18 cellular contexts compared by ENCODE assay signal in genomic region chr13:29582171-29582570, GRCh38. TPM values are rescaled to one million over a fixed set of nuclear protein-coding genes. Genes with fewer than 3 reads are reported as not detected.
DNase-seq lines count a peak whose midpoint lies in the region; ATAC-seq, FAIRE-seq and TF ChIP-seq lines count a peak whose summit lies in the region.
"Had no signal": no experiment of that assay in that cellular context is flagged by ENCODE, and none has a peak within 500 bp of the region (broad histone marks: within the 10 kb centered on the region; RNA-seq: fewer than 3 reads in every experiment).

No MANE protein-coding gene starts in this region.

- H3K4me2 ChIP-seq in IMR-90 (ENCODE audit: low read depth, low read length) = no peak overlapping the region
- H3K4me2 ChIP-seq in GM12878 (ENCODE audit: control insufficient read depth, insufficient read depth) = no peak overlapping the region
- H3K4me2 ChIP-seq in trophoblast cell (ENCODE audit: low read length) = no peak overlapping the region
- no peak overlapping the region for H3K4me2 ChIP-seq in Karpas-422 (ENCODE audit: low read depth, low read length, poor library complexity, severe bottlenecking)

- no peaks in the 10 kb centered on the region for H3K27me3 ChIP-seq in IMR-90 (ENCODE audit: control insufficient read depth, insufficient read depth, low read length)
- no peaks in the 10 kb centered on the region for H3K27me3 ChIP-seq in GM12878 (replicated peaks in 1 of 2; ENCODE audit: control insufficient read depth in 2 of 2, insufficient read depth in 2 of 2, low read length in 1 of 2)
- no peaks in the 10 kb centered on the region for H3K27me3 ChIP-seq in heart left ventricle
- no peaks in the 10 kb centered on the region for H3K27me3 ChIP-seq in trophoblast cell (ENCODE audit: insufficient read depth, low read length)
- H3K27me3 ChIP-seq in Karpas-422 (ENCODE audit: low read length) = no peaks in the 10 kb centered on the region
- H3K27me3 ChIP-seq: breast epithelium, esophagus muscularis mucosa had no signal

- SMC1A ChIA-PET in GM12878 (lab: Charles Lee; ENCODE audit: uncharacterized antibody, unreplicated experiment) = no interaction called here

- H3K4me3 ChIP-seq in IMR-90 (ENCODE audit: insufficient read depth, low read depth, low read length) (no peak overlapping the region), GM12878 (no peak overlapping the region), heart left ventricle (no peak overlapping the region), trophoblast cell (ENCODE audit: low read depth, low read length) (no peak overlapping the region), Karpas-422 (ENCODE audit: low read length) (no peak overlapping the region)
- H3K4me3 ChIP-seq: breast epithelium, esophagus muscularis mucosa, psoas muscle, thoracic aorta had no signal

- H2AFZ ChIP-seq in IMR-90 (replicated peaks; ENCODE audit: low read length, poor library complexity) = no peak overlapping the region
- no peak overlapping the region for H2AFZ ChIP-seq in GM12878 (ENCODE audit: control insufficient read depth, low read depth, low read length)
- H2AFZ ChIP-seq in trophoblast cell (ENCODE audit: insufficient read depth, low read length, poor library complexity) = no peak overlapping the region
- H2AFZ ChIP-seq in Karpas-422 (ENCODE audit: low read length) = no peak overlapping the region

- no peak for TF ChIP-seq RAD21 in IMR-90 (IDR thresholded peaks at IDR 0.05; ENCODE audit: low read length)
- TF ChIP-seq RAD21 in GM12878 (IDR thresholded peaks at IDR 0.05; ENCODE audit: insufficient read depth, low read depth, low read length) = no peak

- peaks cover 41% of the 10 kb centered on the region for H3K9me1 ChIP-seq in IMR-90 (ENCODE audit: insufficient read depth, low read length)

- no peak for FAIRE-seq in GM12878 (lab: Jason Lieb, UNC)

- H3K23ac ChIP-seq in IMR-90 (ENCODE audit: low read depth, low read length) (peak overlapping the region; percentile 29; the same call in 1 of the 2 replicates), trophoblast cell (ENCODE audit: low read length) (no peak overlapping the region)

- 78% methylated on average over 3 of the region's 10 CpGs; no CpG with 5 or more reads in 1 of the 2 experiments for WGBS in IMR-90 (ENCODE audit: extremely low coverage in 2 of 2, insufficient read length in 1 of 2), 2 experiments
- WGBS in GM12878 (ENCODE audit: insufficient coverage, insufficient replicate concordance, low lambda C conversion rate, missing lambda C conversion rate) = 89% methylated on average over 10 of the region's 10 CpGs
- WGBS in heart left ventricle, 4 donors = 33 to 66% (median 42%) methylated on average over 10 of the region's 10 CpGs
- no CpG with 5 or more reads among the region's 10 CpGs for WGBS in trophoblast cell (ENCODE audit: extremely low coverage, insufficient coverage, insufficient read length)

- TF ChIP-seq EP300 in GM12878 (IDR thresholded peaks at IDR 0.05; ENCODE audit: borderline replicate concordance in 1 of 2, control insufficient read depth in 1 of 2, low read depth in 2 of 2, low read length in 2 of 2) = no peak

- intact Hi-C loops in IMR-90 (cut with micrococcal nuclease) = no loop called here
- intact Hi-C loops in GM12878 (cut with micrococcal nuclease; ENCODE audit: unreplicated experiment) = no loop called here
- intact Hi-C loops in heart left ventricle (cut with DNase I) = loop anchor here in 1 of 10 donors (10.0 kb wide), 1 partner anchor 533 kb away; no protein-coding TSS in a partner anchor

- no peak overlapping the region for H2BK15ac ChIP-seq in IMR-90 (ENCODE audit: low read depth, low read length)

- ATAC-seq in IMR-90 (ENCODE audit: low read depth) (no peak), GM12878 (no peak), heart left ventricle (peak; percentile 77 to 90 (median 84)), GM21526 (IDR thresholded peaks at IDR 0.05; ENCODE audit: low FRiP score, unreplicated experiment) (no peak), GM19395 (IDR thresholded peaks at IDR 0.05; ENCODE audit: unreplicated experiment) (no peak)
- ATAC-seq: natural killer cell, psoas muscle had no signal

- H4K5ac ChIP-seq in IMR-90 (ENCODE audit: low read depth, low read length) = no peak overlapping the region

- H3K9ac ChIP-seq in IMR-90 (ENCODE audit: low read depth, low read length) (no peak overlapping the region), GM12878 (ENCODE audit: control insufficient read depth, insufficient read depth, low read length) (no peak overlapping the region), trophoblast cell (ENCODE audit: low read length) (no peak overlapping the region), Karpas-422 (ENCODE audit: low read length) (no peak overlapping the region)

- in situ Hi-C loops in IMR-90 (cut with MboI; ENCODE audit: low sequenced_read_pairs) (no loop called here), GM12878 (cut with MboI) (no loop called here)

- H4K20me1 ChIP-seq in IMR-90 (ENCODE audit: insufficient read depth, low read length) = peaks cover 98% of the 10 kb centered on the region
- peaks cover 3% of the 10 kb centered on the region for H4K20me1 ChIP-seq in GM12878 (ENCODE audit: control insufficient read depth, insufficient read depth)
- H4K20me1 ChIP-seq in Karpas-422 (ENCODE audit: insufficient read depth, low read depth, low read length) = peaks cover 73% of the 10 kb centered on the region

- TF ChIP-seq POLR2A in IMR-90 (IDR thresholded peaks at IDR 0.05; ENCODE audit: low read depth, low read length) (no peak), GM12878 (IDR thresholded peaks at IDR 0.05; ENCODE audit: low read depth, low read length) (peak; percentile 30; the same call in 1 of the 2 replicates), heart left ventricle (IDR thresholded peaks at IDR 0.05) (no peak)

- H3K27ac ChIP-seq in IMR-90 (ENCODE audit: insufficient read depth, low read length) (no peak overlapping the region), GM12878 (ENCODE audit: control insufficient read depth, insufficient read depth) (no peak overlapping the region), heart left ventricle (no peak overlapping the region), trophoblast cell (ENCODE audit: low read depth, low read length) (no peak overlapping the region), Karpas-422 (ENCODE audit: low read length) (no peak overlapping the region)
- H3K27ac ChIP-seq: breast epithelium, esophagus muscularis mucosa, psoas muscle, thoracic aorta had no signal

- no peak overlapping the region for H2BK12ac ChIP-seq in trophoblast cell (ENCODE audit: low read length)

- H3K79me1 ChIP-seq in IMR-90 (ENCODE audit: low read depth in 1 of 2, low read length in 2 of 2) (peaks cover 20 to 85% of the 10 kb centered on the region in 2 experiments), trophoblast cell (ENCODE audit: low read length) (no peaks in the 10 kb centered on the region)

- no peak overlapping the region for H4K8ac ChIP-seq in IMR-90 (ENCODE audit: low read depth in 2 of 2, low read length in 2 of 2)
- H4K8ac ChIP-seq in trophoblast cell (ENCODE audit: low read depth, low read length) = no peak overlapping the region

- no TSS peak for BruUV-seq in IMR-90 (replicated peaks; lab: Mats Ljungman, UMichigan)
- no TSS peak for BruUV-seq in GM12878 (replicated peaks; lab: Mats Ljungman, UMichigan)

- CTCF ChIA-PET in IMR-90 (lab: Yijun Ruan, JAX) (no interaction called here), GM12878 (lab: Yijun Ruan, JAX) (interaction anchor here (0.9 to 1.0 kb wide), 2 partner anchors 9 to 17 kb away, joined by 3 read pairs; no protein-coding TSS in a partner anchor)

- H3K4ac ChIP-seq in IMR-90 (ENCODE audit: low read depth, low read length) (no peak overlapping the region), trophoblast cell (ENCODE audit: low read depth, low read length) (peak overlapping the region; percentile 68)

- dilution Hi-C loops in IMR-90 (cut with HindIII; ENCODE audit: low sequenced_read_pairs, unreplicated experiment) = no loop called here

- peak overlapping the region; percentile 14; the same call in 1 of the 2 replicates for H2AK5ac ChIP-seq in IMR-90 (ENCODE audit: low read depth, low read length)
- H2AK5ac ChIP-seq in trophoblast cell (ENCODE audit: low read length) = no peak overlapping the region

- H3K36me3 ChIP-seq in IMR-90 (ENCODE audit: control insufficient read depth, insufficient read depth, low read length) (peaks cover 5% of the 10 kb centered on the region), GM12878 (ENCODE audit: control insufficient read depth in 2 of 2, insufficient read depth in 2 of 2, low read length in 1 of 2) (peaks cover 0 to 4% of the 10 kb centered on the region in 2 experiments; a peak in 2 of 4 replicates), heart left ventricle (no peaks in the 10 kb centered on the region), trophoblast cell (ENCODE audit: control insufficient read depth in 1 of 2, insufficient read depth in 2 of 2, low read length in 2 of 2) (peaks cover 0 to 2% of the 10 kb centered on the region in 2 experiments), Karpas-422 (ENCODE audit: insufficient read depth, low read length) (0 out of 2 replicates have a peak, but pooled peaks cover 4% of the 10 kb centered on the region)
- H3K36me3 ChIP-seq: breast epithelium, esophagus muscularis mucosa, thoracic aorta had no signal

- H2BK120ac ChIP-seq in IMR-90 (ENCODE audit: low read depth, low read length) (no peak overlapping the region), trophoblast cell (ENCODE audit: insufficient read depth, low read length, poor library complexity) (no peak overlapping the region)

- H2BK5ac ChIP-seq in IMR-90 (ENCODE audit: low read depth, low read length, poor library complexity, severe bottlenecking) = no peak overlapping the region
- H2BK5ac ChIP-seq in trophoblast cell (ENCODE audit: low read depth, low read length, poor library complexity) = no peak overlapping the region

- H2BK20ac ChIP-seq in IMR-90 (ENCODE audit: low read depth, low read length) = no peak overlapping the region

- no peak for DNase-seq in IMR-90
- no peak for DNase-seq in GM12878 (ENCODE audit: low read depth, low spot score)
- DNase-seq in heart left ventricle = peak; percentile 42 to 82 (median 70)
- no peak for DNase-seq in trophoblast cell
- no peak for DNase-seq in Karpas-422
- no peak for DNase-seq in effector CD8-positive, alpha-beta T cell (lab: John Stamatoyannopoulos, UW)
- DNase-seq: glutamatergic neuron; immature natural killer cell; natural killer cell; NCI-H1092 treated with DMSO at 0.1 percent for 48 hours; NCI-H524; psoas muscle; stimulated activated CD4-positive, alpha-beta T cell treated with anti-CD3 and anti-CD28 coated beads, Interleukin-12 subunit alpha, Interleukin-12 subunit beta, amount 100 ng/mL, for 4 hours had no signal

- H4K12ac ChIP-seq in trophoblast cell (ENCODE audit: low read depth, low read length) = no peak overlapping the region

- POLR2A ChIA-PET in IMR-90 (lab: Charles Lee; ENCODE audit: unreplicated experiment) (no interaction called here), GM12878 (lab: Charles Lee) (interaction anchor here (0.8 kb wide), 1 partner anchor 7 kb away, joined by 6 read pairs; no protein-coding TSS in a partner anchor)

- H3K56ac ChIP-seq in IMR-90 (ENCODE audit: extremely low read depth, insufficient read depth, low read length) = no peak overlapping the region

- H3K4me1 ChIP-seq in IMR-90 (ENCODE audit: control insufficient read depth, insufficient read depth, low read length) (peaks cover 14% of the 10 kb centered on the region), GM12878 (ENCODE audit: control insufficient read depth, insufficient read depth, low read length) (peaks cover 5% of the 10 kb centered on the region; the same call in 1 of the 2 replicates), heart left ventricle (peaks cover 0 to 48% (median 14%) of the 10 kb centered on the region in 12 donors), trophoblast cell (ENCODE audit: control insufficient read depth in 1 of 2, insufficient read depth in 2 of 2, low read length in 2 of 2) (peaks cover 9% of the 10 kb centered on the region in 2 experiments), Karpas-422 (ENCODE audit: low read length) (peaks cover 35% of the 10 kb centered on the region)
- H3K4me1 ChIP-seq: breast epithelium, psoas muscle had no signal

- H3K9me3 ChIP-seq in IMR-90 (ENCODE audit: control insufficient read depth, insufficient read depth, low read length) (no peaks in the 10 kb centered on the region), GM12878 (replicated peaks; ENCODE audit: control insufficient read depth, insufficient read depth, low read length) (no peaks in the 10 kb centered on the region), heart left ventricle (no peaks in the 10 kb centered on the region), trophoblast cell (ENCODE audit: insufficient read depth, low read depth, low read length) (no peaks in the 10 kb centered on the region), Karpas-422 (ENCODE audit: low read length) (no peaks in the 10 kb centered on the region)
- H3K9me3 ChIP-seq: breast epithelium, esophagus muscularis mucosa, psoas muscle, thoracic aorta had no signal

- H3K18ac ChIP-seq in IMR-90 (ENCODE audit: low read depth, low read length) (no peak overlapping the region), trophoblast cell (ENCODE audit: low read length) (no peak overlapping the region)

- peaks cover 85% of the 10 kb centered on the region for H3K79me2 ChIP-seq in GM12878 (ENCODE audit: control insufficient read depth, insufficient read depth, low read length)
- H3K79me2 ChIP-seq in trophoblast cell (ENCODE audit: control insufficient read depth, insufficient read depth, low read length, poor library complexity) = peaks cover 3% of the 10 kb centered on the region
- H3K79me2 ChIP-seq in Karpas-422 (ENCODE audit: low read length) = peaks cover 100% of the 10 kb centered on the region

- H3K9me2 ChIP-seq in Karpas-422 (replicated peaks; ENCODE audit: insufficient read depth, low read length) = no peaks in the 10 kb centered on the region

- no peak overlapping the region for H2AK9ac ChIP-seq in IMR-90 (replicated peaks; ENCODE audit: low read depth, low read length, poor library complexity)

- TF ChIP-seq CTCF in IMR-90 (conservative IDR thresholded peaks at IDR 0.05; ENCODE audit: low read depth, low read length) (no peak), GM12878 (IDR thresholded peaks at IDR 0.05 in 2 of 3, conservative IDR thresholded peaks at IDR 0.05 in 1 of 3; ENCODE audit: control insufficient read depth in 2 of 3, extremely low read depth in 1 of 3, insufficient read depth in 1 of 3, low read depth in 3 of 3, low read length in 3 of 3) (no peak), heart left ventricle (IDR thresholded peaks at IDR 0.05) (no peak)

- RAD21 ChIA-PET in GM12878 (lab: Charles Lee; ENCODE audit: unreplicated experiment) = no interaction called here

- no peak overlapping the region for H4K91ac ChIP-seq in IMR-90 (ENCODE audit: insufficient read depth, low read depth, low read length)
- H4K91ac ChIP-seq in trophoblast cell (ENCODE audit: low read depth, low read length) = no peak overlapping the region

- H3K14ac ChIP-seq in IMR-90 (replicated peaks; ENCODE audit: low read depth, low read length) (no peak overlapping the region), trophoblast cell (ENCODE audit: low read length) (no peak overlapping the region)

RNA-seq across cellular contexts. Expression of gene SLC7A1, which starts 13.3 kb away (rescaled TPM):
- total RNA-seq in IMR-90 (2012; rRNA removed) (9.7 and 10.3 TPM in 2 replicates), GM12878 (2014; rRNA removed) (16.8 and 22.3 TPM in 2 replicates), GM12878 (2014; rRNA removed; fragmentation: Illumina TruSeq; extraction: Trizol) (13.8 and 15.6 TPM in 2 replicates), GM12878 (2021) (87.9 and 91.7 TPM in 2 replicates), heart left ventricle (10 to 100 TPM in 8 of 9 donors, 1 to 10 TPM in 1; 8.3 to 66.7 (median 14.3) TPM)
- polyA plus RNA-seq in IMR-90 (2012; rRNA removed) (20.4 and 22.3 TPM in 2 replicates), GM12878 (2011; rRNA removed) (8.4 and 10.2 TPM in 2 replicates), GM12878 (2014; fragmentation: Illumina TruSeq; extraction: Trizol) (28.2 and 40.3 TPM in 2 replicates), GM12878 (2014; fragmentation: Nextera tagmentation; extraction: Ambion mirVana) (1 to 10 TPM; 6.4 to 7.6 TPM), GM12878 (2014; rRNA removed) (24.6 and 29.4 TPM in 2 replicates), GM12878 (2016; fragmentation: Nextera tagmentation; extraction: Ambion mirVana) (10 to 100 TPM; 25.6 to 25.8 TPM), heart left ventricle (10 to 100 TPM in 1 of 2 donors, 1 to 10 TPM in 1; 3.5 to 50.4 TPM)
- polyA plus RNA-seq in IMR-90 (2012; cell fraction: cytosol; rRNA removed) = 10.1 and 16.9 TPM in 2 replicates
- 25.5 and 27.8 TPM in 2 replicates for polyA plus RNA-seq in IMR-90 (2012; cell fraction: nucleus; rRNA removed; ENCODE audit: low replicate concordance)
- 44.0 and 56.5 TPM in 2 replicates for total RNA-seq in GM12878 (2013; cell fraction: nucleolus; rRNA removed)
- polyA plus RNA-seq in GM12878 (2011; ENCODE audit: low read depth) = 15.9 TPM
- polyA plus RNA-seq in GM12878 (2011; cell fraction: cytosol; rRNA removed) = 12.8 and 17.9 TPM in 2 replicates
- 28.3 and 31.2 TPM in 2 replicates for polyA plus RNA-seq in GM12878 (2011; cell fraction: nucleus; rRNA removed)
- 22.7 and 24.7 TPM in 2 replicates for polyA plus RNA-seq in GM12878 (2012)
- polyA minus RNA-seq in GM12878 (2011; rRNA and poly(A)+ RNA removed) = 19.7 and 28.9 TPM in 2 replicates
- polyA minus RNA-seq in GM12878 (2011; cell fraction: cytosol; rRNA and poly(A)+ RNA removed) = 13.4 and 19.3 TPM in 2 replicates
- polyA minus RNA-seq in GM12878 (2011; cell fraction: nucleus; rRNA and poly(A)+ RNA removed) = 21.8 and 34.3 TPM in 2 replicates
- polyA plus RNA-seq in trophoblast cell (2013) = 42.5 and 45.6 TPM in 2 replicates
- 39.9 and 45.4 TPM in 2 replicates for total RNA-seq in Karpas-422 (2014; rRNA removed; shearing (Covaris generic); ENCODE audit: low replicate concordance)

Comparison
In these comparisons a context has a peak if more than half of its experiments do, and no peak if none do; other contexts are left out.
1. ATAC-seq: peak in heart left ventricle (4 of 4); none in IMR-90 (single experiment), GM12878 (single experiment), GM21526 (single experiment) and GM19395 (single experiment).
2. DNase-seq: peak in heart left ventricle (5 of 5); none in IMR-90 (single experiment), GM12878 (single experiment), trophoblast cell (0 of 2), Karpas-422 (single experiment) and effector CD8-positive, alpha-beta T cell (single experiment).